In genomic region chr4:142331132-142331531, GRCh38 we compare ENCODE assay signal across 17 cellular contexts.
A peak's percentile ranks its signal among the peaks of the same experiment; 100 is the strongest.
DNase-seq lines count a peak whose midpoint lies in the region; ATAC-seq and TF ChIP-seq lines count a peak whose summit lies in the region.
"Had no signal": no experiment of that assay in that cellular context is flagged by ENCODE, and none has a peak within 500 bp of the region (broad histone marks: within the 10 kb centered on the region; RNA-seq: fewer than 3 reads in every experiment).

No MANE protein-coding gene starts in this region.

- DNase-seq in Right ventricle myocardium superior (no peak), right atrium auricular region (ENCODE audit: low spot score) (no peak), choroid plexus epithelial cell (ENCODE audit: low read depth) (peak; percentile 53), mesenchymal stem cell (peak; percentile 48), NK-92 (lab: John Stamatoyannopoulos, UW; ENCODE audit: unreplicated experiment) (no peak), GM19238 (ENCODE audit: insufficient read length, low spot score) (no peak)
- no peak for DNase-seq in activated CD8-positive, alpha-beta memory T cell treated with anti-CD3 and anti-CD28 coated beads, Interleukin-2, amount 50 U/mL, for 4 hours
- DNase-seq in activated CD8-positive, alpha-beta T cell treated with anti-CD3 and anti-CD28 coated beads, Interleukin-2, amount 10 ng/mL, durations not matched to agents 7 days and 5 days = no peak
- DNase-seq: activated CD4-positive, alpha-beta T cell treated with anti-CD3 and anti-CD28 coated beads, Interleukin-2, amount 50 U/mL, for 48 hours; H7; NCI-H226; nephron progenitor cell; retina; SK-N-SH had no signal

- peak; percentile 80 for ATAC-seq in Right ventricle myocardium superior (ENCODE audit: poor library complexity)
- ATAC-seq in activated CD8-positive, alpha-beta T cell treated with anti-CD3 and anti-CD28 coated beads, Interleukin-2, amount 10 ng/mL, durations not matched to agents 7 days and 5 days = no peak
- ATAC-seq: gastroesophageal sphincter had no signal

- POLR2A ChIA-PET in activated CD8-positive, alpha-beta T cell treated with anti-CD3 and anti-CD28 coated beads, Interleukin-2, amount 10 ng/mL, durations not matched to agents 7 days and 5 days (lab: Charles Lee) = no interaction called here

- H2AK5ac ChIP-seq in mesenchymal stem cell (ENCODE audit: low read length, severe bottlenecking) = no peak overlapping the region

- H3K4me1 ChIP-seq in right atrium auricular region (peaks cover 0 to 16% of the 10 kb centered on the region in 2 donors), mesenchymal stem cell (ENCODE audit: control insufficient read depth, insufficient read depth, low read depth, low read length) (peaks cover 2% of the 10 kb centered on the region)

- H3K9me3 ChIP-seq in right atrium auricular region (peaks cover 0 to 7% of the 10 kb centered on the region in 2 donors), mesenchymal stem cell (ENCODE audit: control insufficient read depth, low read length) (no peaks in the 10 kb centered on the region)
- H3K9me3 ChIP-seq: gastroesophageal sphincter, SK-N-SH had no signal

- H3K27me3 ChIP-seq in right atrium auricular region (no peaks in the 10 kb centered on the region), mesenchymal stem cell (ENCODE audit: control insufficient read depth in 1 of 2, insufficient read depth in 1 of 2, low read length in 2 of 2) (no peaks in the 10 kb centered on the region)
- H3K27me3 ChIP-seq: gastroesophageal sphincter had no signal

- TF ChIP-seq CTCF in right atrium auricular region (IDR thresholded peaks at IDR 0.05) = no peak
- TF ChIP-seq CTCF in choroid plexus epithelial cell (conservative IDR thresholded peaks at IDR 0.05; ENCODE audit: low read depth, low read length) = no peak

- CTCF ChIA-PET in activated CD8-positive, alpha-beta T cell treated with anti-CD3 and anti-CD28 coated beads, Interleukin-2, amount 10 ng/mL, durations not matched to agents 7 days and 5 days (lab: Charles Lee) = interaction anchor here (1.6 kb wide), 1 partner anchor 204 kb away, joined by 4 read pairs; no protein-coding TSS in a partner anchor

- intact Hi-C loops in Right ventricle myocardium superior (cut with DNase I) = no loop called here

- peaks cover 12% of the 10 kb centered on the region for H3K36me3 Mint-ChIP-seq in activated CD8-positive, alpha-beta T cell treated with anti-CD3 and anti-CD28 coated beads, Interleukin-2, amount 10 ng/mL, durations not matched to agents 7 days and 5 days (ENCODE audit: low read depth)

- no peak overlapping the region for H3K4me2 ChIP-seq in mesenchymal stem cell (ENCODE audit: low read length, poor library complexity, severe bottlenecking)
- H3K4me2 ChIP-seq: SK-N-SH had no signal

- no peaks in the 10 kb centered on the region for H3K36me3 ChIP-seq in right atrium auricular region
- no peaks in the 10 kb centered on the region for H3K36me3 ChIP-seq in mesenchymal stem cell (ENCODE audit: control insufficient read depth in 1 of 2, insufficient read depth in 2 of 2, low read depth in 1 of 2, low read length in 2 of 2)
- H3K36me3 ChIP-seq: gastroesophageal sphincter had no signal

- no peak overlapping the region for H3K23ac ChIP-seq in mesenchymal stem cell (ENCODE audit: low read length in 2 of 2)

- H3K9me3 Mint-ChIP-seq in activated CD8-positive, alpha-beta T cell treated with anti-CD3 and anti-CD28 coated beads, Interleukin-2, amount 10 ng/mL, durations not matched to agents 7 days and 5 days (ENCODE audit: insufficient read depth) = peaks cover 3% of the 10 kb centered on the region
- H3K9me3 Mint-ChIP-seq: nephron progenitor cell had no signal

- H2BK12ac ChIP-seq in mesenchymal stem cell (ENCODE audit: low read length in 2 of 2) = peak overlapping the region in 1 of 2 experiments; percentile 10

- no peaks in the 10 kb centered on the region for H3K27me3 Mint-ChIP-seq in activated CD8-positive, alpha-beta T cell treated with anti-CD3 and anti-CD28 coated beads, Interleukin-2, amount 10 ng/mL, durations not matched to agents 7 days and 5 days (ENCODE audit: low read depth)

- H3K4me3 Mint-ChIP-seq in activated CD8-positive, alpha-beta T cell treated with anti-CD3 and anti-CD28 coated beads, Interleukin-2, amount 10 ng/mL, durations not matched to agents 7 days and 5 days = no peak overlapping the region
- H3K4me3 Mint-ChIP-seq: nephron progenitor cell had no signal

- no peak overlapping the region for H2BK5ac ChIP-seq in mesenchymal stem cell (ENCODE audit: low read depth, low read length, poor library complexity, severe bottlenecking)

- peaks cover 1% of the 10 kb centered on the region for H3K4me1 Mint-ChIP-seq in activated CD8-positive, alpha-beta T cell treated with anti-CD3 and anti-CD28 coated beads, Interleukin-2, amount 10 ng/mL, durations not matched to agents 7 days and 5 days (ENCODE audit: low read depth)
- H3K4me1 Mint-ChIP-seq: nephron progenitor cell had no signal

- H4K8ac ChIP-seq in mesenchymal stem cell (ENCODE audit: low read length) = no peak overlapping the region

- no peak overlapping the region for H2BK120ac ChIP-seq in mesenchymal stem cell (ENCODE audit: low read depth, low read length)

- H3K79me1 ChIP-seq in mesenchymal stem cell (replicated peaks; ENCODE audit: low read length, poor library complexity, severe bottlenecking) = peaks cover 15% of the 10 kb centered on the region

- H2AFZ ChIP-seq in mesenchymal stem cell (ENCODE audit: low read depth, low read length) = no peak overlapping the region

- no peak overlapping the region for H3K14ac ChIP-seq in mesenchymal stem cell (ENCODE audit: low read length in 2 of 2)

- H3K27ac ChIP-seq in right atrium auricular region = peak overlapping the region in 1 of 2 donors; percentile 42
- no peak overlapping the region for H3K27ac ChIP-seq in mesenchymal stem cell (ENCODE audit: low read length, poor library complexity, severe bottlenecking)
- H3K27ac ChIP-seq: gastroesophageal sphincter had no signal

- H3K27ac Mint-ChIP-seq in activated CD8-positive, alpha-beta T cell treated with anti-CD3 and anti-CD28 coated beads, Interleukin-2, amount 10 ng/mL, durations not matched to agents 7 days and 5 days = no peak overlapping the region
- H3K27ac Mint-ChIP-seq: nephron progenitor cell had no signal

- no peak overlapping the region for H3K18ac ChIP-seq in mesenchymal stem cell (ENCODE audit: low read depth in 1 of 2, low read length in 2 of 2)

- 83% methylated on average over 3 of the region's 4 CpGs for WGBS in mesenchymal stem cell

- no peak overlapping the region for H3K4ac ChIP-seq in mesenchymal stem cell (ENCODE audit: low read depth in 1 of 2, low read length in 2 of 2)

- peak overlapping the region; percentile 67 for H4K91ac ChIP-seq in mesenchymal stem cell (ENCODE audit: low read length)

- no peak overlapping the region for H3K9ac ChIP-seq in mesenchymal stem cell (ENCODE audit: low read length)
- H3K9ac ChIP-seq: SK-N-SH had no signal

- H3K4me3 ChIP-seq in right atrium auricular region (no peak overlapping the region), choroid plexus epithelial cell (ENCODE audit: low read depth, low read length) (no peak overlapping the region), mesenchymal stem cell (ENCODE audit: insufficient read depth in 1 of 2, low read depth in 1 of 2, low read length in 2 of 2) (no peak overlapping the region)
- H3K4me3 ChIP-seq: gastroesophageal sphincter, GM12878, lung had no signal

- H2BK15ac ChIP-seq in mesenchymal stem cell (ENCODE audit: low read depth, poor library complexity, severe bottlenecking) = no peak overlapping the region

Comparison
In these comparisons a context has a peak if more than half of its experiments do, and no peak if none do; other contexts are left out.
1. DNase-seq: peak in choroid plexus epithelial cell (single experiment) and mesenchymal stem cell (single experiment); none in Right ventricle myocardium superior (single experiment), right atrium auricular region (single experiment), NK-92 (single experiment), activated CD8-positive, alpha-beta memory T cell treated with anti-CD3 and anti-CD28 coated beads, Interleukin-2, amount 50 U/mL, for 4 hours (single experiment), GM19238 (single experiment) and activated CD8-positive, alpha-beta T cell treated with anti-CD3 and anti-CD28 coated beads, Interleukin-2, amount 10 ng/mL, durations not matched to agents 7 days and 5 days (single experiment).